Comparison of ENCODE assay signal across 17 cellular contexts in the genomic region with DNA sequence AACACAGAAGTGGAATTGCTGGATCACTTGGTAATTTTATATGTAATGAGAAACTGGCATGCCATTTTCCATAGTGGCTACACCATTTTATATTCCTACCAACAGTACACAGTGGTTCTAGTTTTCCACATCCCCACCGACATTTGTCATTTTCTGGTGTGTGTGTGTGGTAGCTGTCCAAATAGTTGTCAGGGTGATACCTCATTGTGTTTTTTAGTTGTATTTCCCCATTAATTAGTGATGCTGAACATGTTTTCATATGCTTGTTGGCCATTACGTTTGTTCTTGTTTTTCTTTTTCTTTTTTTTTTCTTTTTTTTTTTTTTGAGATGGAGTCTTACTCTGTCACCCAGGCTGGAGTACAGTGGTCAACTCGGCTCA. TPM values are rescaled to one million over a fixed set of nuclear protein-coding genes. Genes with fewer than 3 reads are reported as not detected.
DNase-seq lines count a peak whose midpoint lies in the region; ATAC-seq lines count a peak whose summit lies in the region.
"Had no signal": no experiment of that assay in that cellular context is flagged by ENCODE, and none has a peak within 500 bp of the region (broad histone marks: within the 10 kb centered on the region; RNA-seq: fewer than 3 reads in every experiment).

No MANE protein-coding gene starts in this region.

- no peaks in the 10 kb centered on the region; the same call in 1 of the 2 replicates for H4K20me1 ChIP-seq in Karpas-422 (ENCODE audit: insufficient read depth, low read depth, low read length)
- H4K20me1 ChIP-seq: BLaER1 treated with 17β-estradiol and CSF1 and Interleukin-3, amounts not matched to agents 10 nM and 100 nM had no signal

- H3K4me3 ChIP-seq in Karpas-422 (ENCODE audit: low read length), result no peak overlapping the region
- H3K4me3 ChIP-seq: BLaER1 treated with 17β-estradiol and CSF1 and Interleukin-3, amounts not matched to agents 10 nM and 100 nM had no signal

- no peak for ATAC-seq in HG02840 (IDR thresholded peaks at IDR 0.05; ENCODE audit: low FRiP score, unreplicated experiment)
- ATAC-seq: CD8-positive, alpha-beta T cell had no signal

- H3K79me2 ChIP-seq in Karpas-422 (ENCODE audit: low read length), result peaks cover 65% of the 10 kb centered on the region

- intact Hi-C loops in dendritic cell treated with granulocyte-macrophage colony-stimulating factor and Interleukin-4, amounts not matched to agents 40 ng/mL and 50 ng/mL, for 4 days (cut with micrococcal nuclease), result no loop called here

- no peak overlapping the region for H3K9ac ChIP-seq in Karpas-422 (ENCODE audit: low read length)
- H3K9ac ChIP-seq: BLaER1 treated with 17β-estradiol and CSF1 and Interleukin-3, amounts not matched to agents 10 nM and 100 nM had no signal

- H3K4me1 Mint-ChIP-seq in dendritic cell treated with granulocyte-macrophage colony-stimulating factor and Interleukin-4, amounts not matched to agents 40 ng/mL and 50 ng/mL, for 4 days (ENCODE audit: low read depth), result peaks cover 18% of the 10 kb centered on the region

- no peaks in the 10 kb centered on the region for H3K9me3 Mint-ChIP-seq in dendritic cell treated with granulocyte-macrophage colony-stimulating factor and Interleukin-4, amounts not matched to agents 40 ng/mL and 50 ng/mL, for 4 days
- H3K9me3 Mint-ChIP-seq: CD4-positive, alpha-beta T cell; CD8-positive, alpha-beta T cell had no signal

- H3K4me2 ChIP-seq in Karpas-422 (ENCODE audit: low read depth, low read length, poor library complexity, severe bottlenecking), result no peak overlapping the region
- H3K4me2 ChIP-seq: BLaER1 treated with 17β-estradiol and CSF1 and Interleukin-3, amounts not matched to agents 10 nM and 100 nM had no signal

- H3K36me3 ChIP-seq in Karpas-422 (ENCODE audit: insufficient read depth, low read length), result peaks cover 79% of the 10 kb centered on the region

- H3K4me3 Mint-ChIP-seq in dendritic cell treated with granulocyte-macrophage colony-stimulating factor and Interleukin-4, amounts not matched to agents 40 ng/mL and 50 ng/mL, for 4 days, result no peak overlapping the region
- H3K4me3 Mint-ChIP-seq: B cell; CD4-positive, alpha-beta T cell; CD8-positive, alpha-beta T cell had no signal

- H3K4me1 ChIP-seq in Karpas-422 (ENCODE audit: low read length), result peaks cover 58% of the 10 kb centered on the region
- H3K4me1 ChIP-seq: BLaER1 treated with 17β-estradiol and CSF1 and Interleukin-3, amounts not matched to agents 10 nM and 100 nM; Caco-2 had no signal

- peaks cover 68% of the 10 kb centered on the region for H3K36me3 Mint-ChIP-seq in dendritic cell treated with granulocyte-macrophage colony-stimulating factor and Interleukin-4, amounts not matched to agents 40 ng/mL and 50 ng/mL, for 4 days (ENCODE audit: low read depth)

- H3K27ac Mint-ChIP-seq in dendritic cell treated with granulocyte-macrophage colony-stimulating factor and Interleukin-4, amounts not matched to agents 40 ng/mL and 50 ng/mL, for 4 days, result peak overlapping the region; percentile 61
- H3K27ac Mint-ChIP-seq: B cell; CD4-positive, alpha-beta T cell; CD8-positive, alpha-beta T cell had no signal

- no peaks in the 10 kb centered on the region for H3K9me2 ChIP-seq in Karpas-422 (replicated peaks; ENCODE audit: insufficient read depth, low read length)

- no peaks in the 10 kb centered on the region for H3K27me3 ChIP-seq in Karpas-422 (ENCODE audit: low read length)
- H3K27me3 ChIP-seq: BLaER1 treated with 17β-estradiol and CSF1 and Interleukin-3, amounts not matched to agents 10 nM and 100 nM had no signal

- DNase-seq in Karpas-422, result no peak
- DNase-seq in hypothalamus (lab: John Stamatoyannopoulos, UW), result no peak
- no peak for DNase-seq in NCI-H187 treated with DMSO at 0.1 percent for 48 hours (lab: John Stamatoyannopoulos, UW)
- DNase-seq: 8988T; ACHN; AML-193; Caco-2; Calu3; CD4-positive, alpha-beta T cell; CD8-positive, alpha-beta T cell; DMS79 treated with DMSO at 0.1 percent for 48 hours; GF-D8 had no signal

- no peak overlapping the region for H2AFZ ChIP-seq in Karpas-422 (ENCODE audit: low read length)

- H3K9me3 ChIP-seq in Karpas-422 (ENCODE audit: low read length), result no peaks in the 10 kb centered on the region
- H3K9me3 ChIP-seq: BLaER1 treated with 17β-estradiol and CSF1 and Interleukin-3, amounts not matched to agents 10 nM and 100 nM; Caco-2 had no signal

- H3K27ac ChIP-seq in Karpas-422 (ENCODE audit: low read length), result peak overlapping the region; percentile 73
- H3K27ac ChIP-seq: BLaER1 treated with 17β-estradiol and CSF1 and Interleukin-3, amounts not matched to agents 10 nM and 100 nM; C4-2B had no signal

- H3K27me3 Mint-ChIP-seq in dendritic cell treated with granulocyte-macrophage colony-stimulating factor and Interleukin-4, amounts not matched to agents 40 ng/mL and 50 ng/mL, for 4 days, result no peaks in the 10 kb centered on the region
- H3K27me3 Mint-ChIP-seq: B cell; CD4-positive, alpha-beta T cell had no signal

RNA-seq across cellular contexts. Expression of gene NEU3, which starts 12.2 kb away (rescaled TPM):
- total RNA-seq in Karpas-422 (2014; rRNA removed; shearing (Covaris generic); ENCODE audit: low replicate concordance), result 103 and 133 TPM in 2 replicates

RNA-seq across cellular contexts. Expression of gene SPCS2, which starts 51.9 kb away (rescaled TPM):
- 33.2 and 91.5 TPM in 2 replicates for total RNA-seq in Karpas-422 (2014; rRNA removed; shearing (Covaris generic); ENCODE audit: low replicate concordance)

RNA-seq across cellular contexts. Expression of gene XRRA1, which starts 52.1 kb away (rescaled TPM):
- total RNA-seq in Karpas-422 (2014; rRNA removed; shearing (Covaris generic); ENCODE audit: low replicate concordance), result 29.7 and 56.3 TPM in 2 replicates
